8 cellular contexts compared by ENCODE assay signal in genomic region chr14:52351561-52352491, GRCh38. TPM values are rescaled to one million over a fixed set of nuclear protein-coding genes. Genes with fewer than 3 reads are reported as not detected.
DNase-seq lines count a peak whose midpoint lies in the region; ATAC-seq, FAIRE-seq and TF ChIP-seq lines count a peak whose summit lies in the region.

No MANE protein-coding gene starts in this region.

- no peak for TF ChIP-seq CTCF in tibial nerve (IDR thresholded peaks at IDR 0.05)

- DNase-seq in GM18507 (ENCODE audit: extremely low spot score, insufficient read length, low read depth): peak; percentile 14
- peak; percentile 40 for DNase-seq in H4 (ENCODE audit: low spot score)
- peak; percentile 88 for DNase-seq in glomerular visceral epithelial cell (ENCODE audit: extremely low spot score)
- DNase-seq in tibial nerve (ENCODE audit: low spot score in 2 of 2): no peak
- no peak for DNase-seq in inferior parietal cortex (ENCODE audit: extremely low spot score)
- no peak for DNase-seq in DMS 273 treated with DMSO at 0.1 percent for 48 hours (lab: John Stamatoyannopoulos, UW)
- DNase-seq in HAP-1 (ENCODE audit: low spot score in 2 of 2): no peak

- peak overlapping the region in 3 of 4 donors; percentile 8 to 79 (median 55) for H3K27ac ChIP-seq in tibial nerve

- 33 to 37% methylated on average over 5 of the region's 5 CpGs for WGBS in tibial nerve, 2 donors

- FAIRE-seq in GM18507 (lab: Jason Lieb, UNC): peak; percentile 31

- ATAC-seq in SK-N-SH treated with all-trans-retinoic acid at 6 μM for 48 hours: peak; percentile 66

- no peaks in the 10 kb centered on the region for H3K9me3 ChIP-seq in tibial nerve
- H3K9me3 ChIP-seq in HAP-1: no peaks in the 10 kb centered on the region

- H3K4me3 ChIP-seq in tibial nerve: no peak overlapping the region
- H3K4me3 ChIP-seq in HAP-1: no peak overlapping the region

- no peak for TF ChIP-seq POLR2A in tibial nerve (IDR thresholded peaks at IDR 0.05)

- peak in 1 of 2 donors; percentile 18 for TF ChIP-seq EP300 in tibial nerve (IDR thresholded peaks at IDR 0.05)

- H3K36me3 ChIP-seq in tibial nerve: no peaks in the 10 kb centered on the region
- H3K36me3 ChIP-seq in HAP-1 (replicated peaks): no peaks in the 10 kb centered on the region

- H3K27me3 ChIP-seq in tibial nerve: no peaks in the 10 kb centered on the region
- H3K27me3 ChIP-seq in HAP-1 (ENCODE audit: low read depth): no peaks in the 10 kb centered on the region

- peaks cover 0 to 26% (median 6%) of the 10 kb centered on the region in 4 donors for H3K4me1 ChIP-seq in tibial nerve
- no peaks in the 10 kb centered on the region for H3K4me1 ChIP-seq in HAP-1

- in situ Hi-C loops in HAP-1 (cut with MboI; ENCODE audit: low sequenced_read_pairs): no loop called here

TF ChIP-seq in SK-N-SH treated with all-trans-retinoic acid at 6 μM for 48 hours, 23 proteins besides CTCF, POLR2A, EP300 and RAD21:
- TF ChIP-seq CREB5 (CRISPR knock-in tag; IDR thresholded peaks at IDR 0.05; ENCODE audit: low read depth): peak; percentile 41; the same call in 1 of the 2 replicates
- no peak for TF ChIP-seq ZFP30 (CRISPR knock-in tag; IDR thresholded peaks at IDR 0.05)
- peak; percentile 65; the same call in 1 of the 2 replicates for TF ChIP-seq ISL1 (CRISPR knock-in tag; IDR thresholded peaks at IDR 0.05)
- peak; percentile 46; the same call in 1 of the 2 replicates for TF ChIP-seq TCF4 (CRISPR knock-in tag; IDR thresholded peaks at IDR 0.05; ENCODE audit: borderline replicate concordance)
TF ChIP-seq in SK-N-SH treated with all-trans-retinoic acid at 6 μM for 48 hours: peak in this region for 3.

RNA-seq across cellular contexts. Expression of gene PTGER2, which starts 37.7 kb away (rescaled TPM):
- total RNA-seq in H4 (2014; rRNA removed; shearing (Covaris generic)): 3.7 and 5.7 TPM in 2 replicates
- total RNA-seq in tibial nerve: 10 to 100 TPM in 1 of 4 donors, 1 to 10 TPM in 3; 2.1 to 14.4 (median 4.0) TPM

Comparison
In these comparisons a context has a peak if more than half of its experiments do, and no peak if none do; other contexts are left out.
1. DNase-seq: peak in GM18507 (single experiment), H4 (single experiment) and glomerular visceral epithelial cell (single experiment); none in tibial nerve (0 of 2), inferior parietal cortex (single experiment), DMS 273 treated with DMSO at 0.1 percent for 48 hours (single experiment) and HAP-1 (0 of 2).